ENCODE assay signal across 1 cellular context in the genomic region with DNA sequence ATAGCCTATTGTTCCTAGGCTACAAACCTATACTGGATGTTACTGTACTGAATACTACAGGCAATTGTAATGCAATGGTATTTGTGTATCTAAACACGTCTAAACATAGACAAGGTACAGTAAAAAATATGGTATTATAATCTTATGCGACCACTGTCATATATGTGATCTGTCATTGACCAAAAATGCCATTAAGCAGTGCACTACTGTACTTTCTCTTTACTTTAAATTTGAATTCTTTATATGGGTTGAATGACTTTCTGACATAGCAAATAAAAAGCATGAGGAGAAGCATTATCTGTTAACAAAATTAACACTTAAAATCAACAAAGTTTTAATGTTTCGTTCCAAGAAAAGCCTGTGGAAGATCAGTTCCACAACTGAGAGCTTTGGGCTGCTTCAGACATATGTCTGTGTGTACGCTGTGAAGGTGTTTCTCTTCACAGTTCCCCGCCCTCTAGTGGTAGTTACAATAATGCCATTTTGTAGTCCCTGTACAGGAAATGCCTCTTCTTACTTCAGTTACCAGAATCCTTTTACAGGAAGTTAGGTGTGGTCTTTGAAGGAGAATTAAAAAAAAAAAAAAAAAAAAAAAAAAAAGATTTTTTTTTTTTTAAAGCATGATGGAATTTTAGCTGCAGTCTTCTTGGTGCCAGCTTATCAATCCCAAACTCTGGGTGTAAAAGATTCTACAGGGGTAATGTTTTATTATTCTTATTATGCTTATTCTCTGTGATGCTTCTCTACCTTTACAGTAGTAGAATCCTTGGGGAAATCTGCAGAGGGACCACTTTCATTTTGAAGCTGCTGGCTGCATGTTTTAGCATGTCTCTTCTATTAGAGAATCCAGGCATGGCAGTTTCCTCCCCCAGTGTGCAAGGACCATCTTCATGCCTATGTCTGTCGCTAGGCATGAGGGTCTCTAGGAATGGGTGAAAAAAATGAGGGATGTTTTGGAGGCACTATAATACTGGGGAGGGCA.
TF ChIP-seq lines count a peak whose summit lies in the region.

No MANE protein-coding gene starts in this region.

TF ChIP-seq in GM12878, 131 proteins besides CTCF, POLR2A, EP300 and RAD21:
- TF ChIP-seq, protein P1, sequence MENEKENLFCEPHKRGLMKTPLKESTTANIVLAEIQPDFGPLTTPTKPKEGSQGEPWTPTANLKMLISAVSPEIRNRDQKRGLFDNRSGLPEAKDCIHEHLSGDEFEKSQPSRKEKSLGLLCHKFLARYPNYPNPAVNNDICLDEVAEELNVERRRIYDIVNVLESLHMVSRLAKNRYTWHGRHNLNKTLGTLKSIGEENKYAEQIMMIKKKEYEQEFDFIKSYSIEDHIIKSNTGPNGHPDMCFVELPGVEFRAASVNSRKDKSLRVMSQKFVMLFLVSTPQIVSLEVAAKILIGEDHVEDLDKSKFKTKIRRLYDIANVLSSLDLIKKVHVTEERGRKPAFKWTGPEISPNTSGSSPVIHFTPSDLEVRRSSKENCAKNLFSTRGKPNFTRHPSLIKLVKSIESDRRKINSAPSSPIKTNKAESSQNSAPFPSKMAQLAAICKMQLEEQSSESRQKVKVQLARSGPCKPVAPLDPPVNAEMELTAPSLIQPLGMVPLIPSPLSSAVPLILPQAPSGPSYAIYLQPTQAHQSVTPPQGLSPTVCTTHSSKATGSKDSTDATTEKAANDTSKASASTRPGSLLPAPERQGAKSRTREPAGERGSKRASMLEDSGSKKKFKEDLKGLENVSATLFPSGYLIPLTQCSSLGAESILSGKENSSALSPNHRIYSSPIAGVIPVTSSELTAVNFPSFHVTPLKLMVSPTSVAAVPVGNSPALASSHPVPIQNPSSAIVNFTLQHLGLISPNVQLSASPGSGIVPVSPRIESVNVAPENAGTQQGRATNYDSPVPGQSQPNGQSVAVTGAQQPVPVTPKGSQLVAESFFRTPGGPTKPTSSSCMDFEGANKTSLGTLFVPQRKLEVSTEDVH (IDR thresholded peaks at IDR 0.05; ENCODE audit: low read depth, partially characterized antibody) = no peak
- TF ChIP-seq SMARCA5 (IDR thresholded peaks at IDR 0.05) = 0 out of 2 replicates have a peak, but pooled peaks have one; percentile 24
- TF ChIP-seq SMC3 (IDR thresholded peaks at IDR 0.05; ENCODE audit: borderline replicate concordance, low read length) = peak; percentile 63; the same call in 1 of the 2 replicates
- peak; percentile 59 for TF ChIP-seq HCFC1 (IDR thresholded peaks at IDR 0.05; ENCODE audit: low read length)
- peak; percentile 88 for TF ChIP-seq GABPA (IDR thresholded peaks at IDR 0.05; ENCODE audit: low read depth)
- 0 out of 2 replicates have a peak, but pooled peaks have one; percentile 34 for TF ChIP-seq CREB1 (IDR thresholded peaks at IDR 0.05; ENCODE audit: low read depth)
- no peak for TF ChIP-seq ATF7 (IDR thresholded peaks at IDR 0.05; ENCODE audit: low read depth)
- TF ChIP-seq SIX5 (IDR thresholded peaks at IDR 0.05; ENCODE audit: low read depth, low read length, severe bottlenecking) = peak; percentile 67
- 0 out of 2 replicates have a peak, but pooled peaks have one; percentile 24 for TF ChIP-seq YY1 (IDR thresholded peaks at IDR 0.05; ENCODE audit: low read depth, low read length)
- 0 out of 2 replicates have a peak, but pooled peaks have one; percentile 19 for TF ChIP-seq ZNF24 (IDR thresholded peaks at IDR 0.05)
- TF ChIP-seq, protein P2, sequence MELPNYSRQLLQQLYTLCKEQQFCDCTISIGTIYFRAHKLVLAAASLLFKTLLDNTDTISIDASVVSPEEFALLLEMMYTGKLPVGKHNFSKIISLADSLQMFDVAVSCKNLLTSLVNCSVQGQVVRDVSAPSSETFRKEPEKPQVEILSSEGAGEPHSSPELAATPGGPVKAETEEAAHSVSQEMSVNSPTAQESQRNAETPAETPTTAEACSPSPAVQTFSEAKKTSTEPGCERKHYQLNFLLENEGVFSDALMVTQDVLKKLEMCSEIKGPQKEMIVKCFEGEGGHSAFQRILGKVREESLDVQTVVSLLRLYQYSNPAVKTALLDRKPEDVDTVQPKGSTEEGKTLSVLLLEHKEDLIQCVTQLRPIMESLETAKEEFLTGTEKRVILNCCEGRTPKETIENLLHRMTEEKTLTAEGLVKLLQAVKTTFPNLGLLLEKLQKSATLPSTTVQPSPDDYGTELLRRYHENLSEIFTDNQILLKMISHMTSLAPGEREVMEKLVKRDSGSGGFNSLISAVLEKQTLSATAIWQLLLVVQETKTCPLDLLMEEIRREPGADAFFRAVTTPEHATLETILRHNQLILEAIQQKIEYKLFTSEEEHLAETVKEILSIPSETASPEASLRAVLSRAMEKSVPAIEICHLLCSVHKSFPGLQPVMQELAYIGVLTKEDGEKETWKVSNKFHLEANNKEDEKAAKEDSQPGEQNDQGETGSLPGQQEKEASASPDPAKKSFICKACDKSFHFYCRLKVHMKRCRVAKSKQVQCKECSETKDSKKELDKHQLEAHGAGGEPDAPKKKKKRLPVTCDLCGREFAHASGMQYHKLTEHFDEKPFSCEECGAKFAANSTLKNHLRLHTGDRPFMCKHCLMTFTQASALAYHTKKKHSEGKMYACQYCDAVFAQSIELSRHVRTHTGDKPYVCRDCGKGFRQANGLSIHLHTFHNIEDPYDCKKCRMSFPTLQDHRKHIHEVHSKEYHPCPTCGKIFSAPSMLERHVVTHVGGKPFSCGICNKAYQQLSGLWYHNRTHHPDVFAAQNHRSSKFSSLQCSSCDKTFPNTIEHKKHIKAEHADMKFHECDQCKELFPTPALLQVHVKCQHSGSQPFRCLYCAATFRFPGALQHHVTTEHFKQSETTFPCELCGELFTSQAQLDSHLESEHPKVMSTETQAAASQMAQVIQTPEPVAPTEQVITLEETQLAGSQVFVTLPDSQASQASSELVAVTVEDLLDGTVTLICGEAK (IDR thresholded peaks at IDR 0.05; ENCODE audit: borderline replicate concordance) = peak; percentile 75; the same call in 1 of the 2 replicates
- no peak for TF ChIP-seq STAT1 (conservative IDR thresholded peaks at IDR 0.05)
- peak; percentile 96 for TF ChIP-seq ZNF384 (IDR thresholded peaks at IDR 0.05; ENCODE audit: borderline replicate concordance, low read depth, low read length)
- TF ChIP-seq, protein P3, sequence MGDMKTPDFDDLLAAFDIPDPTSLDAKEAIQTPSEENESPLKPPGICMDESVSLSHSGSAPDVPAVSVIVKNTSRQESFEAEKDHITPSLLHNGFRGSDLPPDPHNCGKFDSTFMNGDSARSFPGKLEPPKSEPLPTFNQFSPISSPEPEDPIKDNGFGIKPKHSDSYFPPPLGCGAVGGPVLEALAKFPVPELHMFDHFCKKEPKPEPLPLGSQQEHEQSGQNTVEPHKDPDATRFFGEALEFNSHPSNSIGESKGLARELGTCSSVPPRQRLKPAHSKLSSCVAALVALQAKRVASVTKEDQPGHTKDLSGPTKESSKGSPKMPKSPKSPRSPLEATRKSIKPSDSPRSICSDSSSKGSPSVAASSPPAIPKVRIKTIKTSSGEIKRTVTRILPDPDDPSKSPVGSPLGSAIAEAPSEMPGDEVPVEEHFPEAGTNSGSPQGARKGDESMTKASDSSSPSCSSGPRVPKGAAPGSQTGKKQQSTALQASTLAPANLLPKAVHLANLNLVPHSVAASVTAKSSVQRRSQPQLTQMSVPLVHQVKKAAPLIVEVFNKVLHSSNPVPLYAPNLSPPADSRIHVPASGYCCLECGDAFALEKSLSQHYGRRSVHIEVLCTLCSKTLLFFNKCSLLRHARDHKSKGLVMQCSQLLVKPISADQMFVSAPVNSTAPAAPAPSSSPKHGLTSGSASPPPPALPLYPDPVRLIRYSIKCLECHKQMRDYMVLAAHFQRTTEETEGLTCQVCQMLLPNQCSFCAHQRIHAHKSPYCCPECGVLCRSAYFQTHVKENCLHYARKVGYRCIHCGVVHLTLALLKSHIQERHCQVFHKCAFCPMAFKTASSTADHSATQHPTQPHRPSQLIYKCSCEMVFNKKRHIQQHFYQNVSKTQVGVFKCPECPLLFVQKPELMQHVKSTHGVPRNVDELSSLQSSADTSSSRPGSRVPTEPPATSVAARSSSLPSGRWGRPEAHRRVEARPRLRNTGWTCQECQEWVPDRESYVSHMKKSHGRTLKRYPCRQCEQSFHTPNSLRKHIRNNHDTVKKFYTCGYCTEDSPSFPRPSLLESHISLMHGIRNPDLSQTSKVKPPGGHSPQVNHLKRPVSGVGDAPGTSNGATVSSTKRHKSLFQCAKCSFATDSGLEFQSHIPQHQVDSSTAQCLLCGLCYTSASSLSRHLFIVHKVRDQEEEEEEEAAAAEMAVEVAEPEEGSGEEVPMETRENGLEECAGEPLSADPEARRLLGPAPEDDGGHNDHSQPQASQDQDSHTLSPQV (IDR thresholded peaks at IDR 0.05) = no peak
- TF ChIP-seq, protein P4, sequence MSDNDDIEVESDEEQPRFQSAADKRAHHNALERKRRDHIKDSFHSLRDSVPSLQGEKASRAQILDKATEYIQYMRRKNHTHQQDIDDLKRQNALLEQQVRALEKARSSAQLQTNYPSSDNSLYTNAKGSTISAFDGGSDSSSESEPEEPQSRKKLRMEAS (IDR thresholded peaks at IDR 0.05; ENCODE audit: low read depth, low read length) = no peak
